1 cellular context compared by ENCODE assay signal in the genomic region with DNA sequence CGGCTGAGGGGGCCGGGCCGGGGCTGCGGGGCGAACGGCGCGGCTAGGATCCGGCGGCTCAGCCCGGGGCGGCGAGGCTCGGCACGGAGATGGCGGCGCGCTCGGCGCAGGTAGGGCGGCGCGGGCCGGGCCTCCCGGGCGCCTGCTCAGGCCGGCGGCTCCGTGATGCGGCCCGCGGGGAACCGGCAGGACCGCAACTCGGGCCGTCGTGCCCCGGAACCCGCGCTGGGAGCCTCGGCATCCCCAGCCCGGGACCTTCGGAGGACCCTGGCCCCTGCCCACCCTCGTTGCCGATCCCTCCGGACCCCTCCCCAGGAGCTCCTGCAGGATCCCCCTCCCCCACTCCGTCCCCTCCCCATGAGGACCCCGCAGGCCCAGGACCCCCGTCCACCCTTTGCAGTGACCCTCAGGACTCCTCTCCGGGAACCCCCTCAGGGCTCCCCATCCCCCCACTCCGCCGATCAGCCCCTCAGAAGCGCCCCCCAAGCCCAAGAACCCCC.
TF ChIP-seq lines count a peak whose summit lies in the region.

No MANE protein-coding gene starts in this region.

TF ChIP-seq in endothelial cell of umbilical vein, 7 proteins besides CTCF, POLR2A, EP300 and RAD21:
- TF ChIP-seq FOS (IDR thresholded peaks at IDR 0.05; ENCODE audit: borderline replicate concordance, insufficient read depth, low read length): no peak
- no peak for TF ChIP-seq JUN (IDR thresholded peaks at IDR 0.05; ENCODE audit: borderline replicate concordance, insufficient read depth, insufficient read length, low read depth)
- no peak for TF ChIP-seq GATA2 (IDR thresholded peaks at IDR 0.05; ENCODE audit: insufficient read depth, insufficient read length, low read depth, low read length)
- no peak for TF ChIP-seq EZH2 (IDR thresholded peaks at IDR 0.05; ENCODE audit: borderline replicate concordance, low read depth, low read length, severe bottlenecking)
- TF ChIP-seq POLR2AphosphoS5 (IDR thresholded peaks at IDR 0.05; ENCODE audit: insufficient read depth, low read depth, low read length): no peak
- no peak for TF ChIP-seq MYC (IDR thresholded peaks at IDR 0.05; ENCODE audit: low read depth, low read length)
- TF ChIP-seq, protein P1, sequence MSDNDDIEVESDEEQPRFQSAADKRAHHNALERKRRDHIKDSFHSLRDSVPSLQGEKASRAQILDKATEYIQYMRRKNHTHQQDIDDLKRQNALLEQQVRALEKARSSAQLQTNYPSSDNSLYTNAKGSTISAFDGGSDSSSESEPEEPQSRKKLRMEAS (IDR thresholded peaks at IDR 0.05; ENCODE audit: insufficient read depth, insufficient read length): no peak
